16 cellular contexts compared by ENCODE assay signal in genomic region chr2:207791579-207792243, GRCh38. TPM values are rescaled to one million over a fixed set of nuclear protein-coding genes. Genes with fewer than 3 reads are reported as not detected.
DNase-seq lines count a peak whose midpoint lies in the region; ATAC-seq, FAIRE-seq and TF ChIP-seq lines count a peak whose summit lies in the region.
"Had no signal": no experiment of that assay in that cellular context is flagged by ENCODE, and none has a peak within 500 bp of the region (broad histone marks: within the 10 kb centered on the region; RNA-seq: fewer than 3 reads in every experiment).

No MANE protein-coding gene starts in this region.

- intact Hi-C loops in body of pancreas (cut with DNase I), result no loop called here

- H3K36me3 ChIP-seq in H7 (replicated peaks; ENCODE audit: control insufficient read depth, insufficient read depth, low read length), result no peaks in the 10 kb centered on the region
- no peaks in the 10 kb centered on the region for H3K36me3 ChIP-seq in body of pancreas (replicated peaks in 1 of 2; ENCODE audit: insufficient read depth in 1 of 2, low read depth in 2 of 2)
- no peaks in the 10 kb centered on the region for H3K36me3 ChIP-seq in keratinocyte (ENCODE audit: control insufficient read depth in 2 of 2, extremely low read depth in 1 of 2, insufficient read depth in 2 of 2, low read length in 2 of 2)
- H3K36me3 ChIP-seq: suprapubic skin had no signal

- WGBS in body of pancreas, 2 donors, result 38 to 56% methylated on average over 5 to 6 of the region's 6 CpGs

- H3K27me3 ChIP-seq in H7 (ENCODE audit: control insufficient read depth, insufficient read depth, low read length) (no peaks in the 10 kb centered on the region), body of pancreas (no peaks in the 10 kb centered on the region), keratinocyte (ENCODE audit: control insufficient read depth, extremely low read depth, insufficient read depth, low read length) (no peaks in the 10 kb centered on the region)
- H3K27me3 ChIP-seq: suprapubic skin had no signal

- peak overlapping the region in 1 of 4 donors; percentile 39 for H3K27ac ChIP-seq in body of pancreas
- H3K27ac ChIP-seq in keratinocyte (ENCODE audit: control insufficient read depth, insufficient read depth, low read length), result peak overlapping the region; percentile 47
- H3K27ac ChIP-seq: suprapubic skin had no signal

- peaks cover 18% of the 10 kb centered on the region for H3K4me1 ChIP-seq in body of pancreas
- peaks cover 24% of the 10 kb centered on the region for H3K4me1 ChIP-seq in keratinocyte (ENCODE audit: control insufficient read depth, extremely low read depth, insufficient read depth, low read length)

- H3K4me2 ChIP-seq in keratinocyte (ENCODE audit: control insufficient read depth, extremely low read depth, insufficient read depth, low read depth, low read length), result peak overlapping the region; percentile 66

- peak; percentile 60 to 70 for DNase-seq in AML-193 (lab: John Stamatoyannopoulos, UW)
- peak; percentile 52 for DNase-seq in H7
- no peak for DNase-seq in body of pancreas
- no peak for DNase-seq in keratinocyte (ENCODE audit: low read depth, low spot score)
- no peak for DNase-seq in GM19238 (ENCODE audit: insufficient read length, low spot score)
- no peak for DNase-seq in NCI-H345 treated with DMSO at 0.1 percent for 48 hours (lab: John Stamatoyannopoulos, UW; ENCODE audit: unreplicated experiment)
- DNase-seq: activated CD4-positive, alpha-beta T cell treated with anti-CD3 and anti-CD28 coated beads for 36 hours; activated CD8-positive, alpha-beta memory T cell treated with anti-CD3 and anti-CD28 coated beads, Interleukin-2, amount 10 ng/mL, durations not matched to agents 7 days and 5 days; activated naive CD8-positive, alpha-beta T cell treated with anti-CD3 and anti-CD28 coated beads, Interleukin-2, amount 50 U/mL, for 24 hours; CD8-positive, alpha-beta T cell; NCI-H1105 treated with DMSO at 0.1 percent for 48 hours; stimulated activated CD4-positive, alpha-beta T cell treated with anti-CD3 and anti-CD28 coated beads, Interleukin-12 subunit alpha, Interleukin-12 subunit beta, amount 100 ng/mL, for 4 hours; stimulated activated CD8-positive, alpha-beta memory T cell treated with anti-CD3 and anti-CD28 coated beads, Interleukin-4, amount 100 ng/mL, for 48 hours had no signal

- ATAC-seq in body of pancreas, result peak; percentile 60
- no peak for ATAC-seq in GM19452 (IDR thresholded peaks at IDR 0.05; ENCODE audit: unreplicated experiment)
- ATAC-seq in HG02870 (IDR thresholded peaks at IDR 0.05; ENCODE audit: unreplicated experiment), result no peak
- ATAC-seq: activated CD4-positive, alpha-beta T cell treated with anti-CD3 and anti-CD28 coated beads for 36 hours; activated CD8-positive, alpha-beta memory T cell treated with anti-CD3 and anti-CD28 coated beads, Interleukin-2, amount 10 ng/mL, durations not matched to agents 7 days and 5 days; activated naive CD8-positive, alpha-beta T cell treated with anti-CD3 and anti-CD28 coated beads, Interleukin-2, amount 50 U/mL, for 24 hours; CD8-positive, alpha-beta T cell had no signal

- H3K9me3 ChIP-seq in body of pancreas, result no peaks in the 10 kb centered on the region
- H3K9me3 ChIP-seq in keratinocyte (ENCODE audit: control insufficient read depth, low read depth, low read length), result no peaks in the 10 kb centered on the region
- H3K9me3 ChIP-seq: suprapubic skin had no signal

- H3K9me1 ChIP-seq in keratinocyte (ENCODE audit: control insufficient read depth, extremely low read depth, insufficient read depth, low read length), result no peaks in the 10 kb centered on the region

- peak; percentile 77 for FAIRE-seq in keratinocyte (lab: Jason Lieb, UNC)

- TF ChIP-seq CTCF in body of pancreas (IDR thresholded peaks at IDR 0.05), result no peak
- TF ChIP-seq CTCF in keratinocyte (optimal IDR thresholded peaks at IDR 0.05 in 1 of 3, IDR thresholded peaks at IDR 0.05 in 1 of 3, conservative IDR thresholded peaks at IDR 0.05 in 1 of 3; ENCODE audit: extremely low read depth in 1 of 3, insufficient read depth in 2 of 3, low read length in 3 of 3), result no peak

- no peak for TF ChIP-seq POLR2A in body of pancreas (IDR thresholded peaks at IDR 0.05)

- dilution Hi-C loops in keratinocyte (cut with MboI; ENCODE audit: extremely low pct_ligation_motif_present, low sequenced_read_pairs), result no loop called here

- H3K9ac ChIP-seq in keratinocyte (ENCODE audit: control insufficient read depth, extremely low read depth, insufficient read depth, low read length), result no peak overlapping the region

- no peaks in the 10 kb centered on the region for H4K20me1 ChIP-seq in keratinocyte (ENCODE audit: control insufficient read depth, extremely low read depth, insufficient read depth, low read length)

- H2AFZ ChIP-seq in keratinocyte (ENCODE audit: control insufficient read depth, low read length), result peak overlapping the region; percentile 69

- H3K79me2 ChIP-seq in keratinocyte (ENCODE audit: control insufficient read depth, insufficient read depth, low read length), result no peaks in the 10 kb centered on the region

- H3K4me3 ChIP-seq in H7 (ENCODE audit: insufficient read depth, low read depth, low read length), result no peak overlapping the region
- no peak overlapping the region for H3K4me3 ChIP-seq in body of pancreas
- H3K4me3 ChIP-seq in keratinocyte (ENCODE audit: control insufficient read depth in 2 of 3, extremely low read depth in 1 of 3, insufficient read depth in 2 of 3, low read depth in 1 of 3, low read length in 3 of 3), result peak overlapping the region in 1 of 3 experiments; percentile 32
- H3K4me3 ChIP-seq: suprapubic skin had no signal

RNA-seq across cellular contexts. Expression of gene FZD5, which starts 22.0 kb away (rescaled TPM):
- total RNA-seq in H7 (2014; rRNA removed; shearing (Covaris generic)), result 102 and 171 TPM in 2 replicates
- total RNA-seq in body of pancreas, result 10 to 100 TPM; 26.7 to 27.5 TPM
- polyA plus RNA-seq in keratinocyte, result 1.6 to 2.4 TPM (median 2.1 TPM) in 3 replicates
- 1.9 TPM for polyA plus RNA-seq in keratinocyte (2011; ENCODE audit: low read depth)
- polyA plus RNA-seq in keratinocyte (2011; cell fraction: cytosol; rRNA removed), result 1.6 and 2.0 TPM in 2 replicates
- 5.8 and 5.9 TPM in 2 replicates for polyA plus RNA-seq in keratinocyte (2011; cell fraction: nucleus; rRNA removed)
- polyA plus RNA-seq in keratinocyte (2012; ENCODE audit: low replicate concordance), result 2.7 and 3.3 TPM in 2 replicates
- 3.0 to 4.2 TPM (median 3.5 TPM) in 3 replicates for polyA minus RNA-seq in keratinocyte
- 7.1 TPM for polyA minus RNA-seq in keratinocyte (2011; cell fraction: cytosol; rRNA and poly(A)+ RNA removed)
- 10.4 and 13.7 TPM in 2 replicates for polyA minus RNA-seq in keratinocyte (2011; cell fraction: nucleus; rRNA and poly(A)+ RNA removed)

Comparison
In these comparisons a context has a peak if more than half of its experiments do, and no peak if none do; other contexts are left out.
1. DNase-seq: peak in AML-193 (2 of 2) and H7 (single experiment); none in body of pancreas (0 of 4), keratinocyte (single experiment), GM19238 (single experiment) and NCI-H345 treated with DMSO at 0.1 percent for 48 hours (single experiment).